ENCODE assay signal across 8 cellular contexts in the genomic region with DNA sequence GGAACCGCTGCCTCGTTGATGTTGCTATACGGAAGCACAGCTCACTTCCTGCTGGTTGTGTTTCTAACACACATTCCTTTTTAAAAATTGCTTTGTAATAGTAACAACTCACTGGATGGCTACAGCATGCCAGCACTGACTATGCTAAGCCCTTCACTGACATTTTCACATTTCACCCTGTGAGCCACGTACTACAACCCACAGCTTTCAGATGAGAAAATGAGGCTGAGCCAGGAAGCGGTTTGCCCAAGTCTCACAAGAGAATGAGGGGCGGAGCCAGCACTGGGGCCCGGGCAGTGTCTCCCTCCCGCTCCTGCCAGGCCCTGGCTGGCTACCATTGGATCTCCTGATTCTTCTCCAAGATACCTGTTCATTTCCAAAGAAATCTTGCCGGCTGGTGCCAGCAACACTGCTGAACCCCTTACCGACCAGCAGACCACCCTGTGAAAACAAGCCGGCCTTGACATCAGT. TPM values are rescaled to one million over a fixed set of nuclear protein-coding genes. Genes with fewer than 3 reads are reported as not detected.
A peak's percentile ranks its signal among the peaks of the same experiment; 100 is the strongest.
DNase-seq lines count a peak whose midpoint lies in the region; ATAC-seq and TF ChIP-seq lines count a peak whose summit lies in the region.

No MANE protein-coding gene starts in this region.

- 2 to 14% (median 9%) methylated on average over 11 of the region's 11 CpGs for WGBS in spleen, 5 donors

- peak overlapping the region in 6 of 8 donors; percentile 5 to 47 (median 11) for H3K4me3 ChIP-seq in spleen

- no peaks in the 10 kb centered on the region for H3K27me3 Mint-ChIP-seq in T-cell

- H3K36me3 ChIP-seq in spleen, result peaks cover 0 to 36% (median 26%) of the 10 kb centered on the region in 6 donors

- CTCF ChIA-PET in T-cell (lab: Charles Lee), result interaction anchor here (0.6 to 0.7 kb wide), 2 partner anchors 37 to 58 kb away, joined by 3 read pairs; no protein-coding TSS in a partner anchor

- H3K27ac Mint-ChIP-seq in T-cell, result peak overlapping the region; percentile 96 to 97

- intact Hi-C loops in spleen (cut with DNase I; ENCODE audit: low total_unique reads), result loop anchor here (10.0 kb wide), 1 partner anchor 47 kb away; a partner anchor contains a TSS

- no peaks in the 10 kb centered on the region for H3K27me3 ChIP-seq in spleen (replicated peaks in 1 of 7)

- peak overlapping the region; percentile 73 to 88 (median 83) for H3K27ac ChIP-seq in spleen

- peaks cover 0 to 2% (median 0%) of the 10 kb centered on the region in 3 donors for H3K9me3 Mint-ChIP-seq in T-cell

- DNase-seq in CD1c-positive myeloid dendritic cell (ENCODE audit: extremely low spot score) (peak; percentile 76), HT-29 (ENCODE audit: low spot score) (peak; percentile 73), T-cell (peak; percentile 71 to 90 (median 84)), amniotic epithelial cell (ENCODE audit: low read depth) (peak; percentile 93), hippocampal formation (lab: John Stamatoyannopoulos, UW) (peak; percentile 20 to 22), spleen (peak; percentile 95), 8988T (no peak)

- peaks cover 0 to 3% (median 0%) of the 10 kb centered on the region in 8 donors for H3K9me3 ChIP-seq in spleen

- POLR2A ChIA-PET in T-cell (lab: Charles Lee), result interaction anchor here (0.6 to 0.8 kb wide), 4 partner anchors 14 to 1434 kb away, joined by 3 to 5 read pairs (median 4); no protein-coding TSS in a partner anchor

- TF ChIP-seq POLR2A in spleen (IDR thresholded peaks at IDR 0.05), result no peak

- H3K36me3 Mint-ChIP-seq in T-cell, result peaks cover 14% of the 10 kb centered on the region

- H3K4me3 Mint-ChIP-seq in T-cell, result peak overlapping the region; percentile 71 to 78 (median 74)

- no peak for TF ChIP-seq CTCF in spleen (IDR thresholded peaks at IDR 0.05 in 8 of 11, conservative IDR thresholded peaks at IDR 0.05 in 3 of 11)

- ATAC-seq in GM19438 (IDR thresholded peaks at IDR 0.05; ENCODE audit: low read depth, unreplicated experiment) (peak; percentile 87), T-cell (replicated peaks in 1 of 4) (peak; percentile 93 to 98 (median 96))

- peaks cover 7 to 70% (median 39%) of the 10 kb centered on the region in 6 donors for H3K4me1 ChIP-seq in spleen

- peaks cover 44 to 64% (median 61%) of the 10 kb centered on the region in 3 donors for H3K4me1 Mint-ChIP-seq in T-cell

RNA-seq across cellular contexts. Expression of a gene that starts 38.3 kb away (rescaled TPM):
- total RNA-seq in HT-29 (2014; rRNA removed; shearing (Covaris generic)), result 0.57 and 1.2 TPM in 2 replicates
- 100 to 1,000 TPM in 1 of 5 donors, 10 to 100 TPM in 4; 70.4 to 106 (median 98.4) TPM for total RNA-seq in T-cell
- 10 to 100 TPM; 23.3 to 40.3 (median 32.3) TPM for total RNA-seq in spleen
- 10 to 100 TPM; 17.0 to 26.1 (median 17.4) TPM for polyA plus RNA-seq in spleen

RNA-seq across cellular contexts. Expression of a gene that starts 51.6 kb away (rescaled TPM):
- not detected in 2 replicates for total RNA-seq in HT-29 (2014; rRNA removed; shearing (Covaris generic))
- total RNA-seq in T-cell (under 1 TPM in 3 of 5 donors, not detected in 2; 0.13 to 0.58 (median 0.13) TPM), spleen (1 to 10 TPM; 2.3 to 3.8 (median 3.1) TPM)
- 1 to 10 TPM; 1.1 to 2.1 (median 1.3) TPM for polyA plus RNA-seq in spleen

Comparison
In these comparisons a context has a peak if more than half of its experiments do, and no peak if none do; other contexts are left out.
1. RNA of a gene that starts 38.3 kb away (total RNA-seq): 70.4 to 106 TPM in T-cell and 23.3 to 40.3 TPM in spleen; 0.57 to 1.2 TPM in HT-29; every median in the first group is over 10 times any median in the second.